1 cellular context compared by ENCODE assay signal in the genomic region with DNA sequence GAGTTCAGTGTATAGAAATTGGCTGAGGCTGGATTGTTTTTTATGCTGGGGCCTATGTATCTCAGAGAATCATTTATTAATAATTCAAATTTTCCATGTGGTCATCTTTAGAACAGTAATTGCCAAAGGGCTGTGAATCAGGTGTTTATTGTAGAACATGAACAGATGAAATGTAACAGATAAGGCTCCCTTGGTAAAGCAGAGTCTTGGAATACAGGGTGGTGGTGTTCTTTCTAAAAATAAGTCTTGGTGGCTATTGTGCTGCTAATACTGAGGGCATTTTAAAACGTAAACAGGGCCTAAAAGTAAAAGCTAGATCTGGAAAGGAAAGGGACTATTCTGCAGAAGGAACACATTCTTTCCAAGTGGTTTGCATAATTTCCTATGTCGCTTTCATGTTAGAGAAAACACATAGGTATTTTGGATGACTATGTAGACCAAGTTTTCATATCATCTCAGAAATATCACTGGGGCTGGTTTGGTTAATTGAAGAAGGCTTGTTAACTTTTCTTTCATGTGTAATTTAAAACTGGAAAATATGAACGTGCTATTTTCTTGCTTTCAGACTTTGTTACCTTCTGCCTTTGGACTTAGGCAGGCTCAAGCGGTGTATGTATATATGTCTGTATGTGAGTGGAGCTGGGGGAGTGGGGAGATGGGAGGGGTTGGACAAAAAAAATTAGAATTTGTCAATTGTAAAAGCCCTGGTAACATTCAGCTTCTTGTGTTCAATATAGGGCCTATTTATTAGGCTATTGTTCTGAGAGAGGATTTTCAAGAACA.
TF ChIP-seq lines count a peak whose summit lies in the region.

No MANE protein-coding gene starts in this region.

TF ChIP-seq in GM23338, 12 proteins besides CTCF, POLR2A, EP300 and RAD21:
- TF ChIP-seq EZH2 (IDR thresholded peaks at IDR 0.05; ENCODE audit: low read depth, unreplicated experiment): no peak
- TF ChIP-seq, protein P1, sequence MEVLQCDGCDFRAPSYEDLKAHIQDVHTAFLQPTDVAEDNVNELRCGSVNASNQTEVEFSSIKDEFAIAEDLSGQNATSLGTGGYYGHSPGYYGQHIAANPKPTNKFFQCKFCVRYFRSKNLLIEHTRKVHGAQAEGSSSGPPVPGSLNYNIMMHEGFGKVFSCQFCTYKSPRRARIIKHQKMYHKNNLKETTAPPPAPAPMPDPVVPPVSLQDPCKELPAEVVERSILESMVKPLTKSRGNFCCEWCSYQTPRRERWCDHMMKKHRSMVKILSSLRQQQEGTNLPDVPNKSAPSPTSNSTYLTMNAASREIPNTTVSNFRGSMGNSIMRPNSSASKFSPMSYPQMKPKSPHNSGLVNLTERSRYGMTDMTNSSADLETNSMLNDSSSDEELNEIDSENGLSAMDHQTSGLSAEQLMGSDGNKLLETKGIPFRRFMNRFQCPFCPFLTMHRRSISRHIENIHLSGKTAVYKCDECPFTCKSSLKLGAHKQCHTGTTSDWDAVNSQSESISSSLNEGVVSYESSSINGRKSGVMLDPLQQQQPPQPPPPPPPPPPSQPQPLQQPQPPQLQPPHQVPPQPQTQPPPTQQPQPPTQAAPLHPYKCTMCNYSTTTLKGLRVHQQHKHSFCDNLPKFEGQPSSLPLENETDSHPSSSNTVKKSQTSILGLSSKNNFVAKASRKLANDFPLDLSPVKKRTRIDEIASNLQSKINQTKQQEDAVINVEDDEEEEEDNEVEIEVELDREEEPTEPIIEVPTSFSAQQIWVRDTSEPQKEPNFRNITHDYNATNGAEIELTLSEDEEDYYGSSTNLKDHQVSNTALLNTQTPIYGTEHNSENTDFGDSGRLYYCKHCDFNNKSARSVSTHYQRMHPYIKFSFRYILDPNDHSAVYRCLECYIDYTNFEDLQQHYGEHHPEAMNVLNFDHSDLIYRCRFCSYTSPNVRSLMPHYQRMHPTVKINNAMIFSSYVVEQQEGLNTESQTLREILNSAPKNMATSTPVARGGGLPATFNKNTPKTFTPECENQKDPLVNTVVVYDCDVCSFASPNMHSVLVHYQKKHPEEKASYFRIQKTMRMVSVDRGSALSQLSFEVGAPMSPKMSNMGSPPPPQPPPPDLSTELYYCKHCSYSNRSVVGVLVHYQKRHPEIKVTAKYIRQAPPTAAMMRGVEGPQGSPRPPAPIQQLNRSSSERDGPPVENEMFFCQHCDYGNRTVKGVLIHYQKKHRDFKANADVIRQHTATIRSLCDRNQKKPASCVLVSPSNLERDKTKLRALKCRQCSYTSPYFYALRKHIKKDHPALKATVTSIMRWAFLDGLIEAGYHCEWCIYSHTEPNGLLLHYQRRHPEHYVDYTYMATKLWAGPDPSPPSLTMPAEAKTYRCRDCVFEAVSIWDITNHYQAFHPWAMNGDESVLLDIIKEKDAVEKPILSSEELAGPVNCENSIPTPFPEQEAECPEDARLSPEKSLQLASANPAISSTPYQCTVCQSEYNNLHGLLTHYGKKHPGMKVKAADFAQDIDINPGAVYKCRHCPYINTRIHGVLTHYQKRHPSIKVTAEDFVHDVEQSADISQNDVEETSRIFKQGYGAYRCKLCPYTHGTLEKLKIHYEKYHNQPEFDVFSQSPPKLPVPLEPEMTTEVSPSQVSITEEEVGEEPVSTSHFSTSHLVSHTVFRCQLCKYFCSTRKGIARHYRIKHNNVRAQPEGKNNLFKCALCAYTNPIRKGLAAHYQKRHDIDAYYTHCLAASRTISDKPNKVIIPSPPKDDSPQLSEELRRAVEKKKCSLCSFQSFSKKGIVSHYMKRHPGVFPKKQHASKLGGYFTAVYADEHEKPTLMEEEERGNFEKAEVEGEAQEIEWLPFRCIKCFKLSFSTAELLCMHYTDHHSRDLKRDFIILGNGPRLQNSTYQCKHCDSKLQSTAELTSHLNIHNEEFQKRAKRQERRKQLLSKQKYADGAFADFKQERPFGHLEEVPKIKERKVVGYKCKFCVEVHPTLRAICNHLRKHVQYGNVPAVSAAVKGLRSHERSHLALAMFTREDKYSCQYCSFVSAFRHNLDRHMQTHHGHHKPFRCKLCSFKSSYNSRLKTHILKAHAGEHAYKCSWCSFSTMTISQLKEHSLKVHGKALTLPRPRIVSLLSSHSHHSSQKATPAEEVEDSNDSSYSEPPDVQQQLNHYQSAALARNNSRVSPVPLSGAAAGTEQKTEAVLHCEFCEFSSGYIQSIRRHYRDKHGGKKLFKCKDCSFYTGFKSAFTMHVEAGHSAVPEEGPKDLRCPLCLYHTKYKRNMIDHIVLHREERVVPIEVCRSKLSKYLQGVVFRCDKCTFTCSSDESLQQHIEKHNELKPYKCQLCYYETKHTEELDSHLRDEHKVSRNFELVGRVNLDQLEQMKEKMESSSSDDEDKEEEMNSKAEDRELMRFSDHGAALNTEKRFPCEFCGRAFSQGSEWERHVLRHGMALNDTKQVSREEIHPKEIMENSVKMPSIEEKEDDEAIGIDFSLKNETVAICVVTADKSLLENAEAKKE (CRISPR knock-in tag; IDR thresholded peaks at IDR 0.05): no peak
- TF ChIP-seq, protein P2, sequence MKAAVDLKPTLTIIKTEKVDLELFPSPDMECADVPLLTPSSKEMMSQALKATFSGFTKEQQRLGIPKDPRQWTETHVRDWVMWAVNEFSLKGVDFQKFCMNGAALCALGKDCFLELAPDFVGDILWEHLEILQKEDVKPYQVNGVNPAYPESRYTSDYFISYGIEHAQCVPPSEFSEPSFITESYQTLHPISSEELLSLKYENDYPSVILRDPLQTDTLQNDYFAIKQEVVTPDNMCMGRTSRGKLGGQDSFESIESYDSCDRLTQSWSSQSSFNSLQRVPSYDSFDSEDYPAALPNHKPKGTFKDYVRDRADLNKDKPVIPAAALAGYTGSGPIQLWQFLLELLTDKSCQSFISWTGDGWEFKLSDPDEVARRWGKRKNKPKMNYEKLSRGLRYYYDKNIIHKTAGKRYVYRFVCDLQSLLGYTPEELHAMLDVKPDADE (IDR thresholded peaks at IDR 0.05): no peak
- no peak for TF ChIP-seq POLR2AphosphoS5 (IDR thresholded peaks at IDR 0.05; ENCODE audit: low read depth)
- TF ChIP-seq, protein P3, sequence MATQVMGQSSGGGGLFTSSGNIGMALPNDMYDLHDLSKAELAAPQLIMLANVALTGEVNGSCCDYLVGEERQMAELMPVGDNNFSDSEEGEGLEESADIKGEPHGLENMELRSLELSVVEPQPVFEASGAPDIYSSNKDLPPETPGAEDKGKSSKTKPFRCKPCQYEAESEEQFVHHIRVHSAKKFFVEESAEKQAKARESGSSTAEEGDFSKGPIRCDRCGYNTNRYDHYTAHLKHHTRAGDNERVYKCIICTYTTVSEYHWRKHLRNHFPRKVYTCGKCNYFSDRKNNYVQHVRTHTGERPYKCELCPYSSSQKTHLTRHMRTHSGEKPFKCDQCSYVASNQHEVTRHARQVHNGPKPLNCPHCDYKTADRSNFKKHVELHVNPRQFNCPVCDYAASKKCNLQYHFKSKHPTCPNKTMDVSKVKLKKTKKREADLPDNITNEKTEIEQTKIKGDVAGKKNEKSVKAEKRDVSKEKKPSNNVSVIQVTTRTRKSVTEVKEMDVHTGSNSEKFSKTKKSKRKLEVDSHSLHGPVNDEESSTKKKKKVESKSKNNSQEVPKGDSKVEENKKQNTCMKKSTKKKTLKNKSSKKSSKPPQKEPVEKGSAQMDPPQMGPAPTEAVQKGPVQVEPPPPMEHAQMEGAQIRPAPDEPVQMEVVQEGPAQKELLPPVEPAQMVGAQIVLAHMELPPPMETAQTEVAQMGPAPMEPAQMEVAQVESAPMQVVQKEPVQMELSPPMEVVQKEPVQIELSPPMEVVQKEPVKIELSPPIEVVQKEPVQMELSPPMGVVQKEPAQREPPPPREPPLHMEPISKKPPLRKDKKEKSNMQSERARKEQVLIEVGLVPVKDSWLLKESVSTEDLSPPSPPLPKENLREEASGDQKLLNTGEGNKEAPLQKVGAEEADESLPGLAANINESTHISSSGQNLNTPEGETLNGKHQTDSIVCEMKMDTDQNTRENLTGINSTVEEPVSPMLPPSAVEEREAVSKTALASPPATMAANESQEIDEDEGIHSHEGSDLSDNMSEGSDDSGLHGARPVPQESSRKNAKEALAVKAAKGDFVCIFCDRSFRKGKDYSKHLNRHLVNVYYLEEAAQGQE (IDR thresholded peaks at IDR 0.05; ENCODE audit: unreplicated experiment): no peak
- TF ChIP-seq ZNF331 (CRISPR knock-in tag; IDR thresholded peaks at IDR 0.05; ENCODE audit: low read depth): no peak
- TF ChIP-seq JUNB (IDR thresholded peaks at IDR 0.05; ENCODE audit: unreplicated experiment): no peak
- TF ChIP-seq EZH2phosphoT487 (IDR thresholded peaks at IDR 0.05; ENCODE audit: unreplicated experiment): no peak
- no peak for TF ChIP-seq CREB1 (CRISPR knock-in tag; IDR thresholded peaks at IDR 0.05; ENCODE audit: low read depth)
- TF ChIP-seq NANOG (IDR thresholded peaks at IDR 0.05; ENCODE audit: borderline replicate concordance): no peak
- TF ChIP-seq ZNF114 (CRISPR knock-in tag; IDR thresholded peaks at IDR 0.05): no peak
- TF ChIP-seq STAT1 (IDR thresholded peaks at IDR 0.05; ENCODE audit: unreplicated experiment): no peak
TF ChIP-seq in GM23338: peak in this region for 0.
